In genomic region chr15:35060591-35060990, GRCh38 we compare ENCODE assay signal across 23 cellular contexts. TPM values are rescaled to one million over a fixed set of nuclear protein-coding genes. Genes with fewer than 3 reads are reported as not detected.
"Had no signal": no experiment of that assay in that cellular context is flagged by ENCODE, and none has a peak within 500 bp of the region (broad histone marks: within the 10 kb centered on the region; RNA-seq: fewer than 3 reads in every experiment).

No MANE protein-coding gene starts in this region.

- H3K4me2 ChIP-seq: hepatocyte had no signal

- H3K27me3 ChIP-seq: gastroesophageal sphincter, hepatocyte had no signal

- H3K36me3 Mint-ChIP-seq: activated naive CD8-positive, alpha-beta T cell; memory B cell; natural killer cell; stimulated activated memory B cell treated with anti-CD40 and anti-IgM and Interleukin-4, amounts not matched to agents 10 μg/mL and 1 μg/mL and 100 μg/mL, for 72 hours had no signal

- DNase-seq: activated B cell treated with CpG ODN at 0.5 μM for 24 hours; activated CD4-positive, alpha-beta T cell treated with anti-CD3 and anti-CD28 coated beads, Interleukin-2, amount 10 ng/mL, durations not matched to agents 24 days and 14 days; activated CD8-positive, alpha-beta memory T cell treated with anti-CD3 and anti-CD28 coated beads, Interleukin-2, amount 50 U/mL, for 4 hours; activated CD8-positive, alpha-beta T cell treated with anti-CD3 and anti-CD28 coated beads, Interleukin-2, amount 10 ng/mL, durations not matched to agents 7 days and 5 days; activated gamma-delta T cell treated with Interleukin-2 at 50 U/mL for 16 hours; activated T-cell treated with anti-CD3 and anti-CD28 coated beads, Interleukin-2, amount 50 U/mL, for 72 hours; amygdala; cerebellar nuclear complex; effector memory CD8-positive, alpha-beta T cell; left ventricle myocardium superior; natural killer cell; retina; stimulated activated CD4-positive, alpha-beta T cell treated with anti-CD3 and anti-CD28 coated beads, Interleukin-2, amount 100 ng/mL, for 48 hours had no signal

- H3K36me3 ChIP-seq: gastroesophageal sphincter had no signal

- H3K27ac Mint-ChIP-seq: activated B cell treated with CpG ODN at 0.5 μM for 24 hours; activated CD4-positive, alpha-beta T cell treated with anti-CD3 and anti-CD28 coated beads, Interleukin-2, amount 10 ng/mL, durations not matched to agents 24 days and 14 days; activated CD8-positive, alpha-beta T cell treated with anti-CD3 and anti-CD28 coated beads, Interleukin-2, amount 10 ng/mL, durations not matched to agents 7 days and 5 days; activated naive CD8-positive, alpha-beta T cell; activated T-cell treated with anti-CD3 and anti-CD28 coated beads, Interleukin-2, amount 50 U/mL, for 72 hours; dendritic cell treated with granulocyte-macrophage colony-stimulating factor and Interleukin-4, amounts not matched to agents 40 ng/mL and 50 ng/mL, for 4 days; effector memory CD8-positive, alpha-beta T cell; memory B cell; natural killer cell; stimulated activated memory B cell treated with anti-CD40 and anti-IgM and Interleukin-4, amounts not matched to agents 10 μg/mL and 1 μg/mL and 100 μg/mL, for 72 hours had no signal

- H3K4me3 ChIP-seq: gastroesophageal sphincter, hepatocyte had no signal

- H3K27me3 Mint-ChIP-seq: stimulated activated memory B cell treated with anti-CD40 and anti-IgM and Interleukin-4, amounts not matched to agents 10 μg/mL and 1 μg/mL and 100 μg/mL, for 72 hours had no signal

- H3K27ac ChIP-seq: gastroesophageal sphincter, hepatocyte had no signal

- H2AFZ ChIP-seq: hepatocyte had no signal

- H3K4me1 Mint-ChIP-seq: activated B cell treated with CpG ODN at 0.5 μM for 24 hours; activated CD4-positive, alpha-beta T cell treated with anti-CD3 and anti-CD28 coated beads, Interleukin-2, amount 10 ng/mL, durations not matched to agents 24 days and 14 days; natural killer cell had no signal

- ATAC-seq: activated CD8-positive, alpha-beta T cell treated with anti-CD3 and anti-CD28 coated beads, Interleukin-2, amount 10 ng/mL, durations not matched to agents 7 days and 5 days; activated T-cell treated with anti-CD3 and anti-CD28 coated beads, Interleukin-2, amount 50 U/mL, for 72 hours; effector memory CD8-positive, alpha-beta T cell; left ventricle myocardium superior; natural killer cell; stimulated activated memory B cell treated with anti-CD40 and anti-IgM and Interleukin-4, amounts not matched to agents 10 μg/mL and 1 μg/mL and 100 μg/mL, for 72 hours had no signal

- H3K9me3 Mint-ChIP-seq: activated B cell treated with CpG ODN at 0.5 μM for 24 hours; activated CD4-positive, alpha-beta T cell treated with anti-CD3 and anti-CD28 coated beads, Interleukin-2, amount 10 ng/mL, durations not matched to agents 24 days and 14 days; activated T-cell treated with anti-CD3 and anti-CD28 coated beads, Interleukin-2, amount 50 U/mL, for 72 hours; dendritic cell treated with granulocyte-macrophage colony-stimulating factor and Interleukin-4, amounts not matched to agents 40 ng/mL and 50 ng/mL, for 4 days; effector memory CD8-positive, alpha-beta T cell; memory B cell; natural killer cell; stimulated activated memory B cell treated with anti-CD40 and anti-IgM and Interleukin-4, amounts not matched to agents 10 μg/mL and 1 μg/mL and 100 μg/mL, for 72 hours had no signal

- H3K79me2 ChIP-seq: hepatocyte had no signal

- H3K4me1 ChIP-seq: gastroesophageal sphincter had no signal

- H3K4me3 Mint-ChIP-seq: activated B cell treated with CpG ODN at 0.5 μM for 24 hours; activated CD4-positive, alpha-beta T cell treated with anti-CD3 and anti-CD28 coated beads, Interleukin-2, amount 10 ng/mL, durations not matched to agents 24 days and 14 days; activated CD8-positive, alpha-beta T cell treated with anti-CD3 and anti-CD28 coated beads, Interleukin-2, amount 10 ng/mL, durations not matched to agents 7 days and 5 days; activated naive CD8-positive, alpha-beta T cell; activated T-cell treated with anti-CD3 and anti-CD28 coated beads, Interleukin-2, amount 50 U/mL, for 72 hours; dendritic cell treated with granulocyte-macrophage colony-stimulating factor and Interleukin-4, amounts not matched to agents 40 ng/mL and 50 ng/mL, for 4 days; effector memory CD8-positive, alpha-beta T cell; memory B cell; natural killer cell; stimulated activated memory B cell treated with anti-CD40 and anti-IgM and Interleukin-4, amounts not matched to agents 10 μg/mL and 1 μg/mL and 100 μg/mL, for 72 hours had no signal

RNA-seq across cellular contexts. Expression of gene NANOGP8, which starts 24.5 kb away (rescaled TPM):
- total RNA-seq: activated CD4-positive, alpha-beta T cell treated with anti-CD3 and anti-CD28 coated beads, Interleukin-2, amount 10 ng/mL, durations not matched to agents 24 days and 14 days; activated CD8-positive, alpha-beta T cell treated with anti-CD3 and anti-CD28 coated beads, Interleukin-2, amount 10 ng/mL, durations not matched to agents 7 days and 5 days; activated T-cell treated with anti-CD3 and anti-CD28 coated beads, Interleukin-2, amount 50 U/mL, for 72 hours; epithelial cell of proximal tubule; hepatocyte; left ventricle myocardium superior; natural killer cell; T-helper 2 cell treated with Interferon-gamma antibody and Interleukin-4, amounts not matched to agents 100 ng/mL and 5 ng/mL, for 36 hours had no signal
- polyA plus RNA-seq: keratinocyte, urinary bladder had no signal
